In genomic region chr16:29790183-29790948, GRCh38 we compare ENCODE assay signal across 1 cellular context.
TF ChIP-seq lines count a peak whose summit lies in the region.

KIF22 (plus strand) TSS chr16:29790751; CDS start chr16:29790760, 9 bp downstream.

TF ChIP-seq in K562, 482 proteins besides CTCF, POLR2A, EP300 and RAD21 (continued from another document and continues in another):
- peak in 1 of 2 experiments; percentile 46; a peak in 1 of 4 replicates for TF ChIP-seq ZMIZ1 (IDR thresholded peaks at IDR 0.05; ENCODE audit: low read depth in 2 of 2, low read length in 2 of 2)
- TF ChIP-seq STAT6 (CRISPR knock-in tag; IDR thresholded peaks at IDR 0.05): no peak
- TF ChIP-seq TOE1 (IDR thresholded peaks at IDR 0.05; ENCODE audit: borderline replicate concordance): peak; percentile 83
- peak; percentile 55; the same call in 1 of the 2 replicates for TF ChIP-seq TOE1 (CRISPR knock-in tag; IDR thresholded peaks at IDR 0.05; ENCODE audit: borderline replicate concordance, low read depth)
- no peak for TF ChIP-seq BACH1 (tag; IDR thresholded peaks at IDR 0.05)
- TF ChIP-seq ZBTB33 (CRISPR knock-in tag; IDR thresholded peaks at IDR 0.05): peak; percentile 86
- no peak for TF ChIP-seq COPS2 (conservative IDR thresholded peaks at IDR 0.05)
- TF ChIP-seq ZBTB34 (CRISPR knock-in tag; IDR thresholded peaks at IDR 0.05): no peak
- no peak for TF ChIP-seq TSHZ1 (CRISPR knock-in tag; IDR thresholded peaks at IDR 0.05)
- TF ChIP-seq ZNF830 (CRISPR knock-in tag; IDR thresholded peaks at IDR 0.05): 0 out of 2 replicates have a peak, but pooled peaks have one; percentile 43
- no peak for TF ChIP-seq SREBF2 (CRISPR knock-in tag; IDR thresholded peaks at IDR 0.05)
- TF ChIP-seq JUNB (CRISPR knock-in tag; conservative IDR thresholded peaks at IDR 0.05): no peak; the same call in 1 of the 2 replicates
- TF ChIP-seq MCM7 (IDR thresholded peaks at IDR 0.05): no peak
- no peak for TF ChIP-seq CBX8 (IDR thresholded peaks at IDR 0.05; ENCODE audit: borderline replicate concordance, extremely low read depth, low read depth, low read length, poor library complexity, severe bottlenecking)
- TF ChIP-seq NCOA2 (IDR thresholded peaks at IDR 0.05; ENCODE audit: partially characterized antibody in 2 of 2): no peak
- peak; percentile 96 for TF ChIP-seq SP1 (CRISPR knock-in tag; IDR thresholded peaks at IDR 0.05)
- TF ChIP-seq MNT (conservative IDR thresholded peaks at IDR 0.05): peak; percentile 89 to 92
- 0 out of 2 replicates have a peak, but pooled peaks have one; percentile 29 for TF ChIP-seq SMAD3 (CRISPR knock-in tag; conservative IDR thresholded peaks at IDR 0.05)
- no peak for TF ChIP-seq SRSF3 (IDR thresholded peaks at IDR 0.05; ENCODE audit: insufficient read depth, low read length)
- no peak for TF ChIP-seq SRSF7 (optimal IDR thresholded peaks at IDR 0.05; ENCODE audit: low read depth, low read length)
- peak; percentile 83; the same call in 1 of the 2 replicates for TF ChIP-seq ATF6 (CRISPR knock-in tag; IDR thresholded peaks at IDR 0.05)
- TF ChIP-seq CTCFL (IDR thresholded peaks at IDR 0.05; ENCODE audit: borderline replicate concordance, insufficient read depth, low read depth, low read length, poor library complexity, severe bottlenecking): peak; percentile 53
- TF ChIP-seq ZKSCAN3 (CRISPR knock-in tag; IDR thresholded peaks at IDR 0.05): no peak
